Comparison of ENCODE assay signal across 2 cellular contexts in genomic region chr12:117096643-117097042, GRCh38.
TF ChIP-seq lines count a peak whose summit lies in the region.

No MANE protein-coding gene starts in this region.

TF ChIP-seq in K562, 482 proteins besides CTCF, POLR2A, EP300 and RAD21 (continued from another document):
- TF ChIP-seq BCOR (IDR thresholded peaks at IDR 0.05) (0 out of 2 replicates have a peak, but pooled peaks have one; percentile 12), RBM25 (IDR thresholded peaks at IDR 0.05; ENCODE audit: low read depth, low read length, severe bottlenecking) (peak; percentile 15)

TF ChIP-seq in WTC11, 78 proteins besides CTCF, POLR2A, EP300 and RAD21:
- TF ChIP-seq IRF1 (CRISPR knock-in tag; IDR thresholded peaks at IDR 0.05) (no peak), KAT7 (CRISPR knock-in tag; IDR thresholded peaks at IDR 0.05; ENCODE audit: borderline replicate concordance) (no peak), SMAD3 (CRISPR knock-in tag; IDR thresholded peaks at IDR 0.05; ENCODE audit: borderline replicate concordance) (no peak), ZSCAN18 (CRISPR knock-in tag; IDR thresholded peaks at IDR 0.05) (no peak), ARID4B (CRISPR knock-in tag; IDR thresholded peaks at IDR 0.05; ENCODE audit: borderline replicate concordance) (no peak), OVOL2 (CRISPR knock-in tag; IDR thresholded peaks at IDR 0.05; ENCODE audit: borderline replicate concordance) (no peak), ZNF532 (CRISPR knock-in tag; IDR thresholded peaks at IDR 0.05; ENCODE audit: borderline replicate concordance) (no peak), MXD4 (CRISPR knock-in tag; IDR thresholded peaks at IDR 0.05; ENCODE audit: borderline replicate concordance) (no peak), ZNF281 (CRISPR knock-in tag; IDR thresholded peaks at IDR 0.05) (no peak), TEAD1 (CRISPR knock-in tag; IDR thresholded peaks at IDR 0.05) (no peak), FOXJ3 (CRISPR knock-in tag; IDR thresholded peaks at IDR 0.05; ENCODE audit: borderline replicate concordance) (no peak), ZNF512 (CRISPR knock-in tag; IDR thresholded peaks at IDR 0.05; ENCODE audit: borderline replicate concordance) (no peak), SP1 (CRISPR knock-in tag; conservative IDR thresholded peaks at IDR 0.05) (no peak)
